In genomic region chr11:73478737-73479347, GRCh38 we compare ENCODE assay signal across 9 cellular contexts.
DNase-seq lines count a peak whose midpoint lies in the region; ATAC-seq, FAIRE-seq and TF ChIP-seq lines count a peak whose summit lies in the region.
"Had no signal": no experiment of that assay in that cellular context is flagged by ENCODE, and none has a peak within 500 bp of the region (broad histone marks: within the 10 kb centered on the region; RNA-seq: fewer than 3 reads in every experiment).

No MANE protein-coding gene starts in this region.

- H3K4me1 ChIP-seq in astrocyte (ENCODE audit: insufficient read depth, low read length) = no peaks in the 10 kb centered on the region
- H3K4me1 ChIP-seq in liver (ENCODE audit: control insufficient read depth in 4 of 4, insufficient read depth in 4 of 4, low read length in 3 of 4) = peaks cover 0 to 12% (median 9%) of the 10 kb centered on the region in 4 donors
- H3K4me1 ChIP-seq in ovary (ENCODE audit: insufficient read depth) = peaks cover 2% of the 10 kb centered on the region

- no peak overlapping the region for H3K4me2 ChIP-seq in astrocyte (ENCODE audit: low read length)

- no peak for TF ChIP-seq POLR2A in ovary (IDR thresholded peaks at IDR 0.05)

- peak; percentile 83 to 88 for TF ChIP-seq RAD21 in liver (IDR thresholded peaks at IDR 0.05)

- no peak for TF ChIP-seq EP300 in ovary (IDR thresholded peaks at IDR 0.05)

- no peak overlapping the region for H2AFZ ChIP-seq in astrocyte (ENCODE audit: low read depth, low read length)

- H3K27ac ChIP-seq in astrocyte (ENCODE audit: low read depth, low read length) = no peak overlapping the region
- no peak overlapping the region for H3K27ac ChIP-seq in liver (ENCODE audit: low read depth in 1 of 2, low read length in 2 of 2)
- H3K27ac ChIP-seq in ovary = no peak overlapping the region
- H3K27ac ChIP-seq: neutrophil had no signal

- no peaks in the 10 kb centered on the region for H3K27me3 ChIP-seq in astrocyte (ENCODE audit: insufficient read depth, low read length)
- H3K27me3 ChIP-seq in liver (ENCODE audit: control insufficient read depth in 4 of 4, insufficient read depth in 4 of 4, low read length in 3 of 4) = no peaks in the 10 kb centered on the region
- no peaks in the 10 kb centered on the region for H3K27me3 ChIP-seq in ovary
- H3K27me3 ChIP-seq: neutrophil had no signal

- intact Hi-C loops in ovary (cut with DNase I) = no loop called here

- H3K79me2 ChIP-seq in astrocyte (ENCODE audit: insufficient read depth, low read length) = peaks cover 19% of the 10 kb centered on the region

- no peak overlapping the region for H3K4me3 ChIP-seq in astrocyte (ENCODE audit: insufficient read depth, low read depth, low read length)
- H3K4me3 ChIP-seq in liver (ENCODE audit: low read depth in 1 of 3, low read length in 3 of 3) = no peak overlapping the region
- H3K4me3 ChIP-seq in ovary = no peak overlapping the region

- peaks cover 5% of the 10 kb centered on the region for H3K4me1 Mint-ChIP-seq in astrocyte (ENCODE audit: low read depth, unreplicated experiment)

- H3K27me3 Mint-ChIP-seq in astrocyte (ENCODE audit: low read depth, unreplicated experiment) = no peaks in the 10 kb centered on the region

- H3K36me3 ChIP-seq in astrocyte (ENCODE audit: insufficient read depth, low read length) = no peaks in the 10 kb centered on the region
- H3K36me3 ChIP-seq in liver (ENCODE audit: control insufficient read depth in 4 of 4, insufficient read depth in 3 of 4, low read depth in 1 of 4, low read length in 3 of 4) = no peaks in the 10 kb centered on the region
- H3K36me3 ChIP-seq in ovary = no peaks in the 10 kb centered on the region
- H3K36me3 ChIP-seq: neutrophil had no signal

- ATAC-seq in GM19397 (IDR thresholded peaks at IDR 0.05; ENCODE audit: unreplicated experiment) = no peak

- DNase-seq in Daoy (ENCODE audit: low read depth) = peak; percentile 35
- peak; percentile 18 for DNase-seq in astrocyte (ENCODE audit: low read depth)
- DNase-seq in activated CD8-positive, alpha-beta memory T cell treated with anti-CD3 and anti-CD28 coated beads, Interleukin-2, amount 50 U/mL, for 48 hours = no peak
- DNase-seq in T-helper 1 cell = no peak
- DNase-seq in ovary = no peak

- no peak overlapping the region for H3K27ac Mint-ChIP-seq in astrocyte (ENCODE audit: unreplicated experiment)

- H4K20me1 ChIP-seq in astrocyte (ENCODE audit: insufficient read depth, low read length) = peaks cover 55% of the 10 kb centered on the region

- no peak overlapping the region for H3K9ac ChIP-seq in astrocyte (ENCODE audit: low read length)
- H3K9ac ChIP-seq in liver (ENCODE audit: low read depth in 1 of 2, low read length in 2 of 2) = no peak overlapping the region

- H3K9me3 ChIP-seq in astrocyte (ENCODE audit: insufficient read depth, low read depth, low read length) = no peaks in the 10 kb centered on the region
- no peaks in the 10 kb centered on the region for H3K9me3 ChIP-seq in liver (ENCODE audit: control insufficient read depth in 4 of 4, low read length in 3 of 4)
- H3K9me3 ChIP-seq in ovary = no peaks in the 10 kb centered on the region
- H3K9me3 ChIP-seq: neutrophil had no signal

- H3K9me3 Mint-ChIP-seq in astrocyte (ENCODE audit: unreplicated experiment) = peaks cover 5% of the 10 kb centered on the region

- 30% methylated on average over 1 of the region's 1 CpG for WGBS in liver
- WGBS in ovary, 3 donors = 88 to 89% (median 88%) methylated on average over 1 of the region's 1 CpG

- TF ChIP-seq CTCF in LNCAP (IDR thresholded peaks at IDR 0.05) (peak; percentile 88), astrocyte (IDR thresholded peaks at IDR 0.05; ENCODE audit: insufficient read depth, low read depth, low read length) (peak; percentile 93), liver (IDR thresholded peaks at IDR 0.05; ENCODE audit: low read depth, low read length, missing input control) (peak; percentile 79), ovary (IDR thresholded peaks at IDR 0.05) (no peak)

- peaks cover 7% of the 10 kb centered on the region for H3K36me3 Mint-ChIP-seq in astrocyte (ENCODE audit: low read depth, unreplicated experiment)

- no peak for FAIRE-seq in astrocyte (lab: Jason Lieb, UNC)

- H3K4me3 Mint-ChIP-seq in astrocyte (ENCODE audit: unreplicated experiment) = no peak overlapping the region

TF ChIP-seq in liver, 16 proteins besides CTCF, POLR2A, EP300 and RAD21:
- TF ChIP-seq SP1 (IDR thresholded peaks at IDR 0.05) = no peak
- TF ChIP-seq RXRA (IDR thresholded peaks at IDR 0.05) = peak in 1 of 2 donors; percentile 5
- TF ChIP-seq REST (IDR thresholded peaks at IDR 0.05) = no peak
- TF ChIP-seq MAX (IDR thresholded peaks at IDR 0.05) = no peak
- TF ChIP-seq HNF4A (conservative IDR thresholded peaks at IDR 0.05) = peak in 1 of 2 donors; percentile 26
- no peak for TF ChIP-seq EGR1 (IDR thresholded peaks at IDR 0.05; ENCODE audit: low read depth in 2 of 2)

Comparison
In these comparisons a context has a peak if more than half of its experiments do, and no peak if none do; other contexts are left out.
1. DNase-seq: peak in Daoy (single experiment) and astrocyte (single experiment); none in activated CD8-positive, alpha-beta memory T cell treated with anti-CD3 and anti-CD28 coated beads, Interleukin-2, amount 50 U/mL, for 48 hours (single experiment), T-helper 1 cell (0 of 5) and ovary (0 of 5).
2. CTCF ChIP-seq: peak in LNCAP (single experiment), astrocyte (single experiment) and liver (single experiment); none in ovary (0 of 3).